1 cellular context compared by ENCODE assay signal in the genomic region with DNA sequence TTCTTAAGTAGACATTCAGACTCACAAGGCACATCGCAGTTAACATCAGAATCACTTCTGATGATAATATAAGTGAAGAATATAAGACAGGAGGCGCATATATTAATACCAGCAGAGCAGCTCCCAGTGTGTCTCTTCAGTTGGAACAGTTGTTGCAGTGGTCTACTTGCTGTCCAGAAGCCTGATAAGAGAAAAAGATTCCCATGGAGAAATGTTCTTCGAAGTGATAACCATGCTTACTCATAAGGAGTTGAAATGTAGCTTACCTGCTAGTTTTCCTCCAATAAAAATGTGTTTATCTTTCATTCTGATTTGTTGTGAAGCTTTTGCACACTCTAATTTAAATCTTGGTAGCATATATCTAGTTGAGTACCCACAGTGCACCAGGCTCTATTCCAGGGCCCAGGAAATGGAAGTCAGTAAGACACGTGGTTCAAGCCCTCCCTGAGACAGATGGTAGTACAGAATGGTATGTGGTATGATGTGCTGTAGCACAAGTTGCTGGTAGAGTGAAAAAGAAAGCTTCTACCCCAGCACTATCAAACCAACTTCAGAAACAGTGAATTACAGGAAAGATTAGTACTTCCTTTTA.
A peak's percentile ranks its signal among the peaks of the same experiment; 100 is the strongest.
TF ChIP-seq lines count a peak whose summit lies in the region.

No MANE protein-coding gene starts in this region.

TF ChIP-seq in K562, 482 proteins besides CTCF, POLR2A, EP300 and RAD21 (continued from another document and continues in another):
- TF ChIP-seq, protein P1, sequence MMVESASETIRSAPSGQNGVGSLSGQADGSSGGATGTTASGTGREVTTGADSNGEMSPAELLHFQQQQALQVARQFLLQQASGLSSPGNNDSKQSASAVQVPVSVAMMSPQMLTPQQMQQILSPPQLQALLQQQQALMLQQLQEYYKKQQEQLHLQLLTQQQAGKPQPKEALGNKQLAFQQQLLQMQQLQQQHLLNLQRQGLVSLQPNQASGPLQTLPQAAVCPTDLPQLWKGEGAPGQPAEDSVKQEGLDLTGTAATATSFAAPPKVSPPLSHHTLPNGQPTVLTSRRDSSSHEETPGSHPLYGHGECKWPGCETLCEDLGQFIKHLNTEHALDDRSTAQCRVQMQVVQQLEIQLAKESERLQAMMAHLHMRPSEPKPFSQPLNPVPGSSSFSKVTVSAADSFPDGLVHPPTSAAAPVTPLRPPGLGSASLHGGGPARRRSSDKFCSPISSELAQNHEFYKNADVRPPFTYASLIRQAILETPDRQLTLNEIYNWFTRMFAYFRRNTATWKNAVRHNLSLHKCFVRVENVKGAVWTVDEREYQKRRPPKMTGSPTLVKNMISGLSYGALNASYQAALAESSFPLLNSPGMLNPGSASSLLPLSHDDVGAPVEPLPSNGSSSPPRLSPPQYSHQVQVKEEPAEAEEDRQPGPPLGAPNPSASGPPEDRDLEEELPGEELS (CRISPR knock-in tag; IDR thresholded peaks at IDR 0.05; ENCODE audit: borderline replicate concordance), result no peak
- peak; percentile 72; the same call in 1 of the 2 replicates for TF ChIP-seq SMAD4 (CRISPR knock-in tag; conservative IDR thresholded peaks at IDR 0.05)
- peak in 1 of 2 experiments; percentile 65; a peak in 1 of 4 replicates for TF ChIP-seq RCOR1 (IDR thresholded peaks at IDR 0.05; ENCODE audit: borderline replicate concordance in 1 of 2, low read depth in 2 of 2, low read length in 2 of 2)
- TF ChIP-seq, protein P2, sequence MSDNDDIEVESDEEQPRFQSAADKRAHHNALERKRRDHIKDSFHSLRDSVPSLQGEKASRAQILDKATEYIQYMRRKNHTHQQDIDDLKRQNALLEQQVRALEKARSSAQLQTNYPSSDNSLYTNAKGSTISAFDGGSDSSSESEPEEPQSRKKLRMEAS (CRISPR knock-in tag; IDR thresholded peaks at IDR 0.05), result peak; percentile 19; the same call in 1 of the 2 replicates
- no peak for TF ChIP-seq RBM39 (optimal IDR thresholded peaks at IDR 0.05; ENCODE audit: low read depth, low read length)
- no peak for TF ChIP-seq ZNF551 (CRISPR knock-in tag; IDR thresholded peaks at IDR 0.05)
- TF ChIP-seq ZZZ3 (IDR thresholded peaks at IDR 0.05), result no peak
- TF ChIP-seq, protein P3, sequence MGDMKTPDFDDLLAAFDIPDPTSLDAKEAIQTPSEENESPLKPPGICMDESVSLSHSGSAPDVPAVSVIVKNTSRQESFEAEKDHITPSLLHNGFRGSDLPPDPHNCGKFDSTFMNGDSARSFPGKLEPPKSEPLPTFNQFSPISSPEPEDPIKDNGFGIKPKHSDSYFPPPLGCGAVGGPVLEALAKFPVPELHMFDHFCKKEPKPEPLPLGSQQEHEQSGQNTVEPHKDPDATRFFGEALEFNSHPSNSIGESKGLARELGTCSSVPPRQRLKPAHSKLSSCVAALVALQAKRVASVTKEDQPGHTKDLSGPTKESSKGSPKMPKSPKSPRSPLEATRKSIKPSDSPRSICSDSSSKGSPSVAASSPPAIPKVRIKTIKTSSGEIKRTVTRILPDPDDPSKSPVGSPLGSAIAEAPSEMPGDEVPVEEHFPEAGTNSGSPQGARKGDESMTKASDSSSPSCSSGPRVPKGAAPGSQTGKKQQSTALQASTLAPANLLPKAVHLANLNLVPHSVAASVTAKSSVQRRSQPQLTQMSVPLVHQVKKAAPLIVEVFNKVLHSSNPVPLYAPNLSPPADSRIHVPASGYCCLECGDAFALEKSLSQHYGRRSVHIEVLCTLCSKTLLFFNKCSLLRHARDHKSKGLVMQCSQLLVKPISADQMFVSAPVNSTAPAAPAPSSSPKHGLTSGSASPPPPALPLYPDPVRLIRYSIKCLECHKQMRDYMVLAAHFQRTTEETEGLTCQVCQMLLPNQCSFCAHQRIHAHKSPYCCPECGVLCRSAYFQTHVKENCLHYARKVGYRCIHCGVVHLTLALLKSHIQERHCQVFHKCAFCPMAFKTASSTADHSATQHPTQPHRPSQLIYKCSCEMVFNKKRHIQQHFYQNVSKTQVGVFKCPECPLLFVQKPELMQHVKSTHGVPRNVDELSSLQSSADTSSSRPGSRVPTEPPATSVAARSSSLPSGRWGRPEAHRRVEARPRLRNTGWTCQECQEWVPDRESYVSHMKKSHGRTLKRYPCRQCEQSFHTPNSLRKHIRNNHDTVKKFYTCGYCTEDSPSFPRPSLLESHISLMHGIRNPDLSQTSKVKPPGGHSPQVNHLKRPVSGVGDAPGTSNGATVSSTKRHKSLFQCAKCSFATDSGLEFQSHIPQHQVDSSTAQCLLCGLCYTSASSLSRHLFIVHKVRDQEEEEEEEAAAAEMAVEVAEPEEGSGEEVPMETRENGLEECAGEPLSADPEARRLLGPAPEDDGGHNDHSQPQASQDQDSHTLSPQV (IDR thresholded peaks at IDR 0.05), result peak; percentile 95
- TF ChIP-seq, protein P4, sequence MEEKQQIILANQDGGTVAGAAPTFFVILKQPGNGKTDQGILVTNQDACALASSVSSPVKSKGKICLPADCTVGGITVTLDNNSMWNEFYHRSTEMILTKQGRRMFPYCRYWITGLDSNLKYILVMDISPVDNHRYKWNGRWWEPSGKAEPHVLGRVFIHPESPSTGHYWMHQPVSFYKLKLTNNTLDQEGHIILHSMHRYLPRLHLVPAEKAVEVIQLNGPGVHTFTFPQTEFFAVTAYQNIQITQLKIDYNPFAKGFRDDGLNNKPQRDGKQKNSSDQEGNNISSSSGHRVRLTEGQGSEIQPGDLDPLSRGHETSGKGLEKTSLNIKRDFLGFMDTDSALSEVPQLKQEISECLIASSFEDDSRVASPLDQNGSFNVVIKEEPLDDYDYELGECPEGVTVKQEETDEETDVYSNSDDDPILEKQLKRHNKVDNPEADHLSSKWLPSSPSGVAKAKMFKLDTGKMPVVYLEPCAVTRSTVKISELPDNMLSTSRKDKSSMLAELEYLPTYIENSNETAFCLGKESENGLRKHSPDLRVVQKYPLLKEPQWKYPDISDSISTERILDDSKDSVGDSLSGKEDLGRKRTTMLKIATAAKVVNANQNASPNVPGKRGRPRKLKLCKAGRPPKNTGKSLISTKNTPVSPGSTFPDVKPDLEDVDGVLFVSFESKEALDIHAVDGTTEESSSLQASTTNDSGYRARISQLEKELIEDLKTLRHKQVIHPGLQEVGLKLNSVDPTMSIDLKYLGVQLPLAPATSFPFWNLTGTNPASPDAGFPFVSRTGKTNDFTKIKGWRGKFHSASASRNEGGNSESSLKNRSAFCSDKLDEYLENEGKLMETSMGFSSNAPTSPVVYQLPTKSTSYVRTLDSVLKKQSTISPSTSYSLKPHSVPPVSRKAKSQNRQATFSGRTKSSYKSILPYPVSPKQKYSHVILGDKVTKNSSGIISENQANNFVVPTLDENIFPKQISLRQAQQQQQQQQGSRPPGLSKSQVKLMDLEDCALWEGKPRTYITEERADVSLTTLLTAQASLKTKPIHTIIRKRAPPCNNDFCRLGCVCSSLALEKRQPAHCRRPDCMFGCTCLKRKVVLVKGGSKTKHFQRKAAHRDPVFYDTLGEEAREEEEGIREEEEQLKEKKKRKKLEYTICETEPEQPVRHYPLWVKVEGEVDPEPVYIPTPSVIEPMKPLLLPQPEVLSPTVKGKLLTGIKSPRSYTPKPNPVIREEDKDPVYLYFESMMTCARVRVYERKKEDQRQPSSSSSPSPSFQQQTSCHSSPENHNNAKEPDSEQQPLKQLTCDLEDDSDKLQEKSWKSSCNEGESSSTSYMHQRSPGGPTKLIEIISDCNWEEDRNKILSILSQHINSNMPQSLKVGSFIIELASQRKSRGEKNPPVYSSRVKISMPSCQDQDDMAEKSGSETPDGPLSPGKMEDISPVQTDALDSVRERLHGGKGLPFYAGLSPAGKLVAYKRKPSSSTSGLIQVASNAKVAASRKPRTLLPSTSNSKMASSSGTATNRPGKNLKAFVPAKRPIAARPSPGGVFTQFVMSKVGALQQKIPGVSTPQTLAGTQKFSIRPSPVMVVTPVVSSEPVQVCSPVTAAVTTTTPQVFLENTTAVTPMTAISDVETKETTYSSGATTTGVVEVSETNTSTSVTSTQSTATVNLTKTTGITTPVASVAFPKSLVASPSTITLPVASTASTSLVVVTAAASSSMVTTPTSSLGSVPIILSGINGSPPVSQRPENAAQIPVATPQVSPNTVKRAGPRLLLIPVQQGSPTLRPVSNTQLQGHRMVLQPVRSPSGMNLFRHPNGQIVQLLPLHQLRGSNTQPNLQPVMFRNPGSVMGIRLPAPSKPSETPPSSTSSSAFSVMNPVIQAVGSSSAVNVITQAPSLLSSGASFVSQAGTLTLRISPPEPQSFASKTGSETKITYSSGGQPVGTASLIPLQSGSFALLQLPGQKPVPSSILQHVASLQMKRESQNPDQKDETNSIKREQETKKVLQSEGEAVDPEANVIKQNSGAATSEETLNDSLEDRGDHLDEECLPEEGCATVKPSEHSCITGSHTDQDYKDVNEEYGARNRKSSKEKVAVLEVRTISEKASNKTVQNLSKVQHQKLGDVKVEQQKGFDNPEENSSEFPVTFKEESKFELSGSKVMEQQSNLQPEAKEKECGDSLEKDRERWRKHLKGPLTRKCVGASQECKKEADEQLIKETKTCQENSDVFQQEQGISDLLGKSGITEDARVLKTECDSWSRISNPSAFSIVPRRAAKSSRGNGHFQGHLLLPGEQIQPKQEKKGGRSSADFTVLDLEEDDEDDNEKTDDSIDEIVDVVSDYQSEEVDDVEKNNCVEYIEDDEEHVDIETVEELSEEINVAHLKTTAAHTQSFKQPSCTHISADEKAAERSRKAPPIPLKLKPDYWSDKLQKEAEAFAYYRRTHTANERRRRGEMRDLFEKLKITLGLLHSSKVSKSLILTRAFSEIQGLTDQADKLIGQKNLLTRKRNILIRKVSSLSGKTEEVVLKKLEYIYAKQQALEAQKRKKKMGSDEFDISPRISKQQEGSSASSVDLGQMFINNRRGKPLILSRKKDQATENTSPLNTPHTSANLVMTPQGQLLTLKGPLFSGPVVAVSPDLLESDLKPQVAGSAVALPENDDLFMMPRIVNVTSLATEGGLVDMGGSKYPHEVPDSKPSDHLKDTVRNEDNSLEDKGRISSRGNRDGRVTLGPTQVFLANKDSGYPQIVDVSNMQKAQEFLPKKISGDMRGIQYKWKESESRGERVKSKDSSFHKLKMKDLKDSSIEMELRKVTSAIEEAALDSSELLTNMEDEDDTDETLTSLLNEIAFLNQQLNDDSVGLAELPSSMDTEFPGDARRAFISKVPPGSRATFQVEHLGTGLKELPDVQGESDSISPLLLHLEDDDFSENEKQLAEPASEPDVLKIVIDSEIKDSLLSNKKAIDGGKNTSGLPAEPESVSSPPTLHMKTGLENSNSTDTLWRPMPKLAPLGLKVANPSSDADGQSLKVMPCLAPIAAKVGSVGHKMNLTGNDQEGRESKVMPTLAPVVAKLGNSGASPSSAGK (IDR thresholded peaks at IDR 0.05), result peak; percentile 78
- TF ChIP-seq, protein P5, sequence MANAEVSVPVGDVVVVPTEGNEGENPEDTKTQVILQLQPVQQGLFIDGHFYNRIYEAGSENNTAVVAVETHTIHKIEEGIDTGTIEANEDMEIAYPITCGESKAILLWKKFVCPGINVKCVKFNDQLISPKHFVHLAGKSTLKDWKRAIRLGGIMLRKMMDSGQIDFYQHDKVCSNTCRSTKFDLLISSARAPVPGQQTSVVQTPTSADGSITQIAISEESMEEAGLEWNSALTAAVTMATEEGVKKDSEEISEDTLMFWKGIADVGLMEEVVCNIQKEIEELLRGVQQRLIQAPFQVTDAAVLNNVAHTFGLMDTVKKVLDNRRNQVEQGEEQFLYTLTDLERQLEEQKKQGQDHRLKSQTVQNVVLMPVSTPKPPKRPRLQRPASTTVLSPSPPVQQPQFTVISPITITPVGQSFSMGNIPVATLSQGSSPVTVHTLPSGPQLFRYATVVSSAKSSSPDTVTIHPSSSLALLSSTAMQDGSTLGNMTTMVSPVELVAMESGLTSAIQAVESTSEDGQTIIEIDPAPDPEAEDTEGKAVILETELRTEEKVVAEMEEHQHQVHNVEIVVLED (CRISPR knock-in tag; IDR thresholded peaks at IDR 0.05), result no peak
- TF ChIP-seq HDAC1 (IDR thresholded peaks at IDR 0.05), result 0 out of 4 replicates have a peak, but pooled peaks of 1 of the 2 experiments have one; percentile 22
- peak; percentile 13; the same call in 1 of the 2 replicates for TF ChIP-seq FOXM1 (IDR thresholded peaks at IDR 0.05; ENCODE audit: low read depth)
- no peak for TF ChIP-seq FOXM1 (CRISPR knock-in tag; IDR thresholded peaks at IDR 0.05; ENCODE audit: low read depth)
- TF ChIP-seq, protein P6, sequence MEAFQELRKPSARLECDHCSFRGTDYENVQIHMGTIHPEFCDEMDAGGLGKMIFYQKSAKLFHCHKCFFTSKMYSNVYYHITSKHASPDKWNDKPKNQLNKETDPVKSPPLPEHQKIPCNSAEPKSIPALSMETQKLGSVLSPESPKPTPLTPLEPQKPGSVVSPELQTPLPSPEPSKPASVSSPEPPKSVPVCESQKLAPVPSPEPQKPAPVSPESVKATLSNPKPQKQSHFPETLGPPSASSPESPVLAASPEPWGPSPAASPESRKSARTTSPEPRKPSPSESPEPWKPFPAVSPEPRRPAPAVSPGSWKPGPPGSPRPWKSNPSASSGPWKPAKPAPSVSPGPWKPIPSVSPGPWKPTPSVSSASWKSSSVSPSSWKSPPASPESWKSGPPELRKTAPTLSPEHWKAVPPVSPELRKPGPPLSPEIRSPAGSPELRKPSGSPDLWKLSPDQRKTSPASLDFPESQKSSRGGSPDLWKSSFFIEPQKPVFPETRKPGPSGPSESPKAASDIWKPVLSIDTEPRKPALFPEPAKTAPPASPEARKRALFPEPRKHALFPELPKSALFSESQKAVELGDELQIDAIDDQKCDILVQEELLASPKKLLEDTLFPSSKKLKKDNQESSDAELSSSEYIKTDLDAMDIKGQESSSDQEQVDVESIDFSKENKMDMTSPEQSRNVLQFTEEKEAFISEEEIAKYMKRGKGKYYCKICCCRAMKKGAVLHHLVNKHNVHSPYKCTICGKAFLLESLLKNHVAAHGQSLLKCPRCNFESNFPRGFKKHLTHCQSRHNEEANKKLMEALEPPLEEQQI (IDR thresholded peaks at IDR 0.05), result 0 out of 2 replicates have a peak, but pooled peaks have one; percentile 18
- TF ChIP-seq, protein P7, sequence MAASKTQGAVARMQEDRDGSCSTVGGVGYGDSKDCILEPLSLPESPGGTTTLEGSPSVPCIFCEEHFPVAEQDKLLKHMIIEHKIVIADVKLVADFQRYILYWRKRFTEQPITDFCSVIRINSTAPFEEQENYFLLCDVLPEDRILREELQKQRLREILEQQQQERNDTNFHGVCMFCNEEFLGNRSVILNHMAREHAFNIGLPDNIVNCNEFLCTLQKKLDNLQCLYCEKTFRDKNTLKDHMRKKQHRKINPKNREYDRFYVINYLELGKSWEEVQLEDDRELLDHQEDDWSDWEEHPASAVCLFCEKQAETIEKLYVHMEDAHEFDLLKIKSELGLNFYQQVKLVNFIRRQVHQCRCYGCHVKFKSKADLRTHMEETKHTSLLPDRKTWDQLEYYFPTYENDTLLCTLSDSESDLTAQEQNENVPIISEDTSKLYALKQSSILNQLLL (CRISPR knock-in tag; IDR thresholded peaks at IDR 0.05; ENCODE audit: borderline replicate concordance), result no peak
- TF ChIP-seq, protein P8, sequence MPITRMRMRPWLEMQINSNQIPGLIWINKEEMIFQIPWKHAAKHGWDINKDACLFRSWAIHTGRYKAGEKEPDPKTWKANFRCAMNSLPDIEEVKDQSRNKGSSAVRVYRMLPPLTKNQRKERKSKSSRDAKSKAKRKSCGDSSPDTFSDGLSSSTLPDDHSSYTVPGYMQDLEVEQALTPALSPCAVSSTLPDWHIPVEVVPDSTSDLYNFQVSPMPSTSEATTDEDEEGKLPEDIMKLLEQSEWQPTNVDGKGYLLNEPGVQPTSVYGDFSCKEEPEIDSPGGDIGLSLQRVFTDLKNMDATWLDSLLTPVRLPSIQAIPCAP (CRISPR knock-in tag; IDR thresholded peaks at IDR 0.05; ENCODE audit: borderline replicate concordance), result no peak
- TF ChIP-seq MTA3 (IDR thresholded peaks at IDR 0.05; ENCODE audit: borderline replicate concordance), result 0 out of 2 replicates have a peak, but pooled peaks have one; percentile 12
- no peak for TF ChIP-seq RBM25 (IDR thresholded peaks at IDR 0.05; ENCODE audit: low read depth, low read length, severe bottlenecking)
- TF ChIP-seq RAD51 (IDR thresholded peaks at IDR 0.05; ENCODE audit: borderline replicate concordance, low read depth), result peak; percentile 21; the same call in 1 of the 2 replicates
- no peak for TF ChIP-seq SRSF7 (optimal IDR thresholded peaks at IDR 0.05; ENCODE audit: low read depth, low read length)
